Comparison of ENCODE assay signal across 1 cellular context in the genomic region with DNA sequence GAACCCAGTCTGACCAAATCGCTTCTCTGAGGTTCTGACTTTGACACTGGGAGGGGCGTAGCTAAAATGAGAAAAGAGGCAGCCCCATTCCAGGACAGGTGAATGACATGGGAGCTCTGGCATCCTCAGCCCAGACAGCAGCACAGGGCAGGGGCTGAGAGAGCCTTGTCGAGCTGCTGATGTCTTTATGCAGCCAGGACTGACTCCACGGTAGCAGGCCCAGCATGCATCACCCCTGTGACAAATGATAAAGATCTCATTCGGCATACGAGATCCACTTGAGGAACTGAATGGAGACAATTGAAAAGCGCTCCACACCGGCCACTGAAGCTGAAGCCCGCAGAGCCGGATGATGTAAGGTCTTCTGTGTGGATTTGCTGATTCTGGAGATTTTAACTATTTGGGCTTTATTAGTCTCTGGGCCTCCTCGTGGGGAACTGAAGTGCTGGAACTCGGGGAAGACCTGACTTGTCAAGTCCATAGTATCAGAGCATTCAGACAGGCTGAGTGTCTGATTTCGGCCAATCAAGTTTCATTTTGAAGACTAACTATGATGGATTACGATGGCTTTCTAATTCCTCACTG.
TF ChIP-seq lines count a peak whose summit lies in the region.

No MANE protein-coding gene starts in this region.

TF ChIP-seq in IMR-90, 13 proteins besides CTCF, POLR2A, EP300 and RAD21:
- TF ChIP-seq SMC3 (IDR thresholded peaks at IDR 0.05; ENCODE audit: low read depth, low read length) (no peak), RFX5 (IDR thresholded peaks at IDR 0.05; ENCODE audit: low read depth, low read length) (no peak), NFE2L2 (IDR thresholded peaks at IDR 0.05; ENCODE audit: low read depth, low read length) (no peak), MAZ (IDR thresholded peaks at IDR 0.05; ENCODE audit: borderline replicate concordance, low read depth, low read length) (no peak), BHLHE40 (IDR thresholded peaks at IDR 0.05; ENCODE audit: low read depth, low read length) (no peak), CEBPB (IDR thresholded peaks at IDR 0.05; ENCODE audit: low read depth, low read length) (no peak), CHD1 (IDR thresholded peaks at IDR 0.05; ENCODE audit: low read depth, low read length) (no peak), RCOR1 (IDR thresholded peaks at IDR 0.05; ENCODE audit: insufficient replicate concordance, low read length) (no peak), MAFK (IDR thresholded peaks at IDR 0.05; ENCODE audit: low read depth, low read length) (no peak), MXI1 (IDR thresholded peaks at IDR 0.05; ENCODE audit: borderline replicate concordance, low read depth, low read length) (no peak)
TF ChIP-seq in IMR-90: peak in this region for 0.
